Comparison of ENCODE assay signal across 21 cellular contexts in the genomic region with DNA sequence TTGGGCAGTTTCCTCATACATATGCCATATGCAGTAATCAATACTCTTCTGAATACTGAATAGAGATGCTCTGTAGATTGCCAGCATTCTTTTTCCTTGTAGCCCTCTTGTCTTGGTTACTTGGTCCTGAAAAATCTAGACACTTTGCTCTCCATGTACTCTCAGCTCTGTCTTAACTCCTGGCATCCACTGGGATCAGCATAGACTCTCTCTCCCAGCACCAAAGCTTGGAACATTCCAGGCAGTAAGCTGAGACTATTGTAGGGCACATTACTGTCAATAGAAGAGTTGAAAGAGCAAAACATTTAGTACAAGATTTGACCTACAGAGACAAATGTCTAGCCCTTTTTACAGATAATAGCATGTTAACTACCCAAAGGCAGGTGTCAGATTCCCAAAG.
DNase-seq lines count a peak whose midpoint lies in the region; ATAC-seq, FAIRE-seq and TF ChIP-seq lines count a peak whose summit lies in the region.
"Had no signal": no experiment of that assay in that cellular context is flagged by ENCODE, and none has a peak within 500 bp of the region (broad histone marks: within the 10 kb centered on the region; RNA-seq: fewer than 3 reads in every experiment).

No MANE protein-coding gene starts in this region.

- intact Hi-C loops in HepG2 (cut with micrococcal nuclease; ENCODE audit: unreplicated experiment) (no loop called here), right lobe of liver (cut with DNase I) (no loop called here)

- H3K4me1 ChIP-seq in HepG2 (ENCODE audit: insufficient read depth, low read length) (no peaks in the 10 kb centered on the region; the same call in 1 of the 2 replicates), right lobe of liver (no peaks in the 10 kb centered on the region)
- H3K4me1 ChIP-seq: SJSA1 had no signal

- no peaks in the 10 kb centered on the region for H3K79me2 ChIP-seq in HepG2 (ENCODE audit: insufficient read depth, low read length)

- no peak overlapping the region for H3K4me2 ChIP-seq in HepG2 (ENCODE audit: low read depth, low read length)
- H3K4me2 ChIP-seq: KMS-11 had no signal

- H3K36me3 ChIP-seq in HepG2 (replicated peaks in 1 of 2; ENCODE audit: control insufficient read depth in 1 of 2, insufficient read depth in 2 of 2, low read length in 2 of 2): no peaks in the 10 kb centered on the region
- H3K36me3 ChIP-seq in right lobe of liver: no peaks in the 10 kb centered on the region
- H3K36me3 ChIP-seq: SJSA1 had no signal

- no peak overlapping the region for H3K4me3 ChIP-seq in HepG2 (replicated peaks in 1 of 3; ENCODE audit: insufficient read depth in 1 of 3, low read depth in 2 of 3, low read length in 3 of 3)
- H3K4me3 ChIP-seq in right lobe of liver: no peak overlapping the region
- H3K4me3 ChIP-seq: SJSA1 had no signal

- CTCF ChIA-PET in HepG2 (lab: Yijun Ruan, JAX; ENCODE audit: low intra/inter-chr PET ratio, low total read pairs): no interaction called here

- no peak overlapping the region for H2AFZ ChIP-seq in HepG2 (ENCODE audit: low read length)

- FAIRE-seq in HepG2 (lab: Jason Lieb, UNC): no peak
- FAIRE-seq: GM18507 had no signal

- TF ChIP-seq EP300 in HepG2 (IDR thresholded peaks at IDR 0.05; ENCODE audit: low read depth in 2 of 2, low read length in 2 of 2) (no peak), HepG2 (CRISPR knock-in tag; IDR thresholded peaks at IDR 0.05; ENCODE audit: borderline replicate concordance) (no peak)

- H3K27ac ChIP-seq in HepG2 (ENCODE audit: extremely low read length, insufficient read depth, low read length) (no peak overlapping the region), right lobe of liver (no peak overlapping the region)
- H3K27ac ChIP-seq: C4-2B, KMS-11, SJSA1 had no signal

- POLR2A ChIA-PET in HepG2 (lab: Yijun Ruan, JAX): no interaction called here

- H3K9me3 ChIP-seq in HepG2 (ENCODE audit: low read length): peaks cover 53% of the 10 kb centered on the region
- no peaks in the 10 kb centered on the region for H3K9me3 ChIP-seq in right lobe of liver
- H3K9me3 ChIP-seq: SJSA1 had no signal

- TF ChIP-seq RAD21 in HepG2 (CRISPR knock-in tag; IDR thresholded peaks at IDR 0.05): no peak

- DNase-seq in HepG2 (ENCODE audit: low spot score) (no peak), right lobe of liver (no peak), NCI-H69 (lab: John Stamatoyannopoulos, UW) (peak; percentile 59), iPS-NIHi11 (ENCODE audit: low spot score) (peak; percentile 12), 8988T (no peak), NCI-H345 (lab: John Stamatoyannopoulos, UW) (no peak)
- DNase-seq: CD8-positive, alpha-beta T cell; DMS 273 treated with DMSO at 0.1 percent for 48 hours; NCI-H1092; NCI-H1436; NCI-H187; NCI-H2081 treated with DMSO at 0.1 percent for 48 hours; NCI-H2227 treated with DMSO at 0.1 percent for 48 hours; NCI-H524; Right ventricle myocardium superior; RPMI8226 had no signal

- H4K20me1 ChIP-seq in HepG2 (ENCODE audit: insufficient read depth, low read length): no peaks in the 10 kb centered on the region

- TF ChIP-seq POLR2A in HepG2 (IDR thresholded peaks at IDR 0.05; ENCODE audit: insufficient read depth in 1 of 2, low read depth in 2 of 2, low read length in 2 of 2) (no peak), right lobe of liver (IDR thresholded peaks at IDR 0.05) (no peak)

- 0 out of 3 replicates have a peak, but pooled peaks have one; percentile 35 for ATAC-seq in HepG2
- ATAC-seq in right lobe of liver: no peak
- no peak for ATAC-seq in GM18867 (IDR thresholded peaks at IDR 0.05; ENCODE audit: unreplicated experiment)
- ATAC-seq: CD8-positive, alpha-beta T cell had no signal

- H3K27me3 ChIP-seq in HepG2 (ENCODE audit: control insufficient read depth in 1 of 2, insufficient read depth in 2 of 2, low read length in 2 of 2): no peaks in the 10 kb centered on the region
- no peaks in the 10 kb centered on the region for H3K27me3 ChIP-seq in right lobe of liver
- H3K27me3 ChIP-seq: SJSA1 had no signal

- no TSS peak for BruUV-seq in HepG2 (replicated peaks; lab: Mats Ljungman, UMichigan)

- in situ Hi-C loops in HepG2 (cut with HindIII; ENCODE audit: extremely low pct_ligation_motif_present, low pct_unique_long_range_greater_than_20kb): no loop called here

- TF ChIP-seq CTCF in HepG2 (CRISPR knock-in tag; IDR thresholded peaks at IDR 0.05) (no peak), right lobe of liver (IDR thresholded peaks at IDR 0.05) (no peak)

- no peak overlapping the region for H3K9ac ChIP-seq in HepG2 (ENCODE audit: insufficient read depth, low read depth, low read length)
- H3K9ac ChIP-seq: KMS-11 had no signal

TF ChIP-seq in HepG2, 621 proteins besides CTCF, POLR2A, EP300 and RAD21:
- TF ChIP-seq ZNF788 (CRISPR knock-in tag; IDR thresholded peaks at IDR 0.05; ENCODE audit: borderline replicate concordance) (no peak), THRA (CRISPR knock-in tag; IDR thresholded peaks at IDR 0.05; ENCODE audit: borderline replicate concordance) (no peak), ZNF503 (CRISPR knock-in tag; IDR thresholded peaks at IDR 0.05) (no peak), NFATC3 (CRISPR knock-in tag; IDR thresholded peaks at IDR 0.05) (no peak), PAWR (CRISPR knock-in tag; IDR thresholded peaks at IDR 0.05; ENCODE audit: borderline replicate concordance) (no peak), ZNF547 (CRISPR knock-in tag; IDR thresholded peaks at IDR 0.05) (no peak), NR2F1 (CRISPR knock-in tag; IDR thresholded peaks at IDR 0.05) (no peak), ZNF629 (CRISPR knock-in tag; conservative IDR thresholded peaks at IDR 0.05) (no peak)
- TF ChIP-seq, protein P1, sequence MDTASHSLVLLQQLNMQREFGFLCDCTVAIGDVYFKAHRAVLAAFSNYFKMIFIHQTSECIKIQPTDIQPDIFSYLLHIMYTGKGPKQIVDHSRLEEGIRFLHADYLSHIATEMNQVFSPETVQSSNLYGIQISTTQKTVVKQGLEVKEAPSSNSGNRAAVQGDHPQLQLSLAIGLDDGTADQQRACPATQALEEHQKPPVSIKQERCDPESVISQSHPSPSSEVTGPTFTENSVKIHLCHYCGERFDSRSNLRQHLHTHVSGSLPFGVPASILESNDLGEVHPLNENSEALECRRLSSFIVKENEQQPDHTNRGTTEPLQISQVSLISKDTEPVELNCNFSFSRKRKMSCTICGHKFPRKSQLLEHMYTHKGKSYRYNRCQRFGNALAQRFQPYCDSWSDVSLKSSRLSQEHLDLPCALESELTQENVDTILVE (CRISPR knock-in tag; IDR thresholded peaks at IDR 0.05): no peak
- TF ChIP-seq, protein P2, sequence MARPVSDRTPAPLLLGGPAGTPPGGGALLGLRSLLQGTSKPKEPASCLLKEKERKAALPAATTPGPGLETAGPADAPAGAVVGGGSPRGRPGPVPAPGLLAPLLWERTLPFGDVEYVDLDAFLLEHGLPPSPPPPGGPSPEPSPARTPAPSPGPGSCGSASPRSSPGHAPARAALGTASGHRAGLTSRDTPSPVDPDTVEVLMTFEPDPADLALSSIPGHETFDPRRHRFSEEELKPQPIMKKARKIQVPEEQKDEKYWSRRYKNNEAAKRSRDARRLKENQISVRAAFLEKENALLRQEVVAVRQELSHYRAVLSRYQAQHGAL (CRISPR knock-in tag; IDR thresholded peaks at IDR 0.05; ENCODE audit: not compliant biosample characterization): no peak

Comparison
In these comparisons a context has a peak if more than half of its experiments do, and no peak if none do; other contexts are left out.
1. DNase-seq: peak in NCI-H69 (single experiment) and iPS-NIHi11 (single experiment); none in HepG2 (single experiment), right lobe of liver (0 of 3), 8988T (single experiment) and NCI-H345 (single experiment).